In the genomic region with DNA sequence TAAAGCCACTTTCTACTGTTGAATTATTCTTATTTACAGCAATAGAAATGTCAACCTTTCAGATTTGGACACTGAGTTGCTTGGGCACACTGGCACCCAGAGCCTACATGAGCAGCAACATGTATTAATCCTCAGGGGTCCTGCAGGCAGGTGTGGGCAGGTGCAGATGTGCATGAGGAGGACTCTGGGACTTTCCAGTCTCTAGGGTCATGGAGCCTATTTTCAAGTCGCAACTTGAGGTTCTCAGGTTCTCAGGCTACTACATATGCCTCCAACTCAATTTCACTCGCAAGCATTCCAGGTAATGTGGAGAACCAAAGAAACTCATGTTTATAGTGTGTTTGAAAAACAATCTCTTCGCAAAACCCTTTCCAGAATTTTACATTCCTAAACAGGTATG, we compare ENCODE assay signal across 23 cellular contexts.
"Had no signal": no experiment of that assay in that cellular context is flagged by ENCODE, and none has a peak within 500 bp of the region (broad histone marks: within the 10 kb centered on the region; RNA-seq: fewer than 3 reads in every experiment).

No MANE protein-coding gene starts in this region.

- H3K9me3 Mint-ChIP-seq: effector memory CD8-positive, alpha-beta T cell; mesothelial cell of epicardium; naive B cell; nephron; stimulated activated memory B cell treated with anti-CD40 and anti-IgM and Interleukin-4, amounts not matched to agents 10 μg/mL and 1 μg/mL and 100 μg/mL, for 72 hours; stimulated activated naive CD8-positive, alpha-beta T cell treated with anti-CD3 and anti-CD28 coated beads, Interleukin-15, Interleukin-2, amounts not matched to agents 100 ng/mL and 50 ng/mL, for 24 hours had no signal

- H2AFZ ChIP-seq: parathyroid adenoma had no signal

- H3K36me3 ChIP-seq: heart right ventricle, right lobe of liver, spleen, transverse colon had no signal

- H3K27ac Mint-ChIP-seq: effector memory CD8-positive, alpha-beta T cell; mesothelial cell of epicardium; naive B cell; stimulated activated memory B cell treated with anti-CD40 and anti-IgM and Interleukin-4, amounts not matched to agents 10 μg/mL and 1 μg/mL and 100 μg/mL, for 72 hours; stimulated activated naive CD8-positive, alpha-beta T cell treated with anti-CD3 and anti-CD28 coated beads, Interleukin-15, Interleukin-2, amounts not matched to agents 100 ng/mL and 50 ng/mL, for 24 hours had no signal

- H3K79me2 ChIP-seq: parathyroid adenoma had no signal

- H3K4me3 Mint-ChIP-seq: effector memory CD8-positive, alpha-beta T cell; mesothelial cell of epicardium; naive B cell; nephron; stimulated activated memory B cell treated with anti-CD40 and anti-IgM and Interleukin-4, amounts not matched to agents 10 μg/mL and 1 μg/mL and 100 μg/mL, for 72 hours; stimulated activated naive CD8-positive, alpha-beta T cell treated with anti-CD3 and anti-CD28 coated beads, Interleukin-15, Interleukin-2, amounts not matched to agents 100 ng/mL and 50 ng/mL, for 24 hours had no signal

- H3K9me3 ChIP-seq: heart right ventricle, psoas muscle, right lobe of liver, spleen, testis, transverse colon had no signal

- H3K27me3 ChIP-seq: heart right ventricle, right lobe of liver, spleen, testis, transverse colon had no signal

- H3K27me3 Mint-ChIP-seq: stimulated activated naive CD8-positive, alpha-beta T cell treated with anti-CD3 and anti-CD28 coated beads, Interleukin-15, Interleukin-2, amounts not matched to agents 100 ng/mL and 50 ng/mL, for 24 hours had no signal

- FAIRE-seq: frontal cortex, islet of Langerhans had no signal

- ATAC-seq: effector memory CD8-positive, alpha-beta T cell; heart right ventricle; left lobe of liver; psoas muscle; right lobe of liver; stimulated activated memory B cell treated with anti-CD40 and anti-IgM and Interleukin-4, amounts not matched to agents 10 μg/mL and 1 μg/mL and 100 μg/mL, for 72 hours had no signal

- H3K27ac ChIP-seq: heart right ventricle, psoas muscle, right lobe of liver, spleen, testis had no signal

- H3K36me3 Mint-ChIP-seq: mesothelial cell of epicardium; naive B cell; stimulated activated memory B cell treated with anti-CD40 and anti-IgM and Interleukin-4, amounts not matched to agents 10 μg/mL and 1 μg/mL and 100 μg/mL, for 72 hours had no signal

- H3K4me3 ChIP-seq: heart right ventricle, psoas muscle, right lobe of liver, spleen, testis, transverse colon had no signal

- H3K9ac ChIP-seq: parathyroid adenoma had no signal

- DNase-seq: central memory CD4-positive, alpha-beta T cell; effector memory CD8-positive, alpha-beta T cell; heart right ventricle; hypothalamus; naive B cell; occipital lobe; psoas muscle; retina; right lobe of liver; spleen; stimulated activated CD4-positive, alpha-beta T cell treated with anti-CD3 and anti-CD28 coated beads, Interleukin-15, amount 100 ng/mL, for 24 hours; stimulated activated CD4-positive, alpha-beta T cell treated with anti-CD3 and anti-CD28 coated beads, Interleukin-1b, Interleukin-23, amount 100 ng/mL, for 48 hours; stimulated activated CD4-positive, alpha-beta T cell treated with anti-CD3 and anti-CD28 coated beads, Interleukin-4, amount 100 ng/mL, for 24 hours; testis; transverse colon had no signal

- H3K4me1 Mint-ChIP-seq: naive B cell; stimulated activated memory B cell treated with anti-CD40 and anti-IgM and Interleukin-4, amounts not matched to agents 10 μg/mL and 1 μg/mL and 100 μg/mL, for 72 hours had no signal
